In genomic region chr12:50936821-50937220, GRCh38 we compare ENCODE assay signal across 1 cellular context.
TF ChIP-seq lines count a peak whose summit lies in the region.

No MANE protein-coding gene starts in this region.

TF ChIP-seq in IMR-90, 13 proteins besides CTCF, POLR2A, EP300 and RAD21:
- TF ChIP-seq CHD1 (IDR thresholded peaks at IDR 0.05; ENCODE audit: low read depth, low read length) (no peak), MAZ (IDR thresholded peaks at IDR 0.05; ENCODE audit: borderline replicate concordance, low read depth, low read length) (no peak), SMC3 (IDR thresholded peaks at IDR 0.05; ENCODE audit: low read depth, low read length) (no peak), ELK1 (IDR thresholded peaks at IDR 0.05; ENCODE audit: borderline replicate concordance, low read depth, low read length) (no peak), FOS (IDR thresholded peaks at IDR 0.05; ENCODE audit: low read depth, low read length) (no peak), MAFK (IDR thresholded peaks at IDR 0.05; ENCODE audit: low read depth, low read length) (no peak), USF2 (IDR thresholded peaks at IDR 0.05; ENCODE audit: low read depth, low read length) (no peak), RCOR1 (IDR thresholded peaks at IDR 0.05; ENCODE audit: insufficient replicate concordance, low read length) (no peak), MXI1 (IDR thresholded peaks at IDR 0.05; ENCODE audit: borderline replicate concordance, low read depth, low read length) (no peak), CEBPB (IDR thresholded peaks at IDR 0.05; ENCODE audit: low read depth, low read length) (no peak), RFX5 (IDR thresholded peaks at IDR 0.05; ENCODE audit: low read depth, low read length) (no peak), BHLHE40 (IDR thresholded peaks at IDR 0.05; ENCODE audit: low read depth, low read length) (no peak), NFE2L2 (IDR thresholded peaks at IDR 0.05; ENCODE audit: low read depth, low read length) (no peak)
